25 cellular contexts compared by ENCODE assay signal in genomic region chrX:132107291-132107690, GRCh38. TPM values are rescaled to one million over a fixed set of nuclear protein-coding genes. Genes with fewer than 3 reads are reported as not detected.
DNase-seq lines count a peak whose midpoint lies in the region; TF ChIP-seq lines count a peak whose summit lies in the region.
"Had no signal": no experiment of that assay in that cellular context is flagged by ENCODE, and none has a peak within 500 bp of the region (broad histone marks: within the 10 kb centered on the region; RNA-seq: fewer than 3 reads in every experiment).

No MANE protein-coding gene starts in this region.

- DNase-seq in ascending aorta (ENCODE audit: low spot score in 2 of 2) (no peak), osteocyte (ENCODE audit: extremely low spot score, unreplicated experiment) (no peak), uterus (no peak), NK-92 (lab: John Stamatoyannopoulos, UW; ENCODE audit: unreplicated experiment) (no peak), dermis blood vessel endothelial cell (no peak)
- DNase-seq: AML-193; CD4-positive, alpha-beta T cell; CD8-positive, alpha-beta T cell; COR-L47; DMS 273 treated with DMSO at 0.1 percent for 48 hours; DMS153; DMS53; DMS79; DND-41; EL; GDM1 had no signal

- intact Hi-C loops in ascending aorta (cut with DNase I) (no loop called here), uterus (cut with DNase I; ENCODE audit: low total_unique reads) (no loop called here)

- H3K36me3 ChIP-seq in ascending aorta: no peaks in the 10 kb centered on the region
- H3K36me3 ChIP-seq in uterus: no peaks in the 10 kb centered on the region
- H3K36me3 ChIP-seq: BLaER1 treated with 17β-estradiol and CSF1 and Interleukin-3, amounts not matched to agents 10 nM and 100 nM had no signal

- H3K9me3 Mint-ChIP-seq in osteocyte (ENCODE audit: unreplicated experiment): no peaks in the 10 kb centered on the region
- H3K9me3 Mint-ChIP-seq: CD4-positive, alpha-beta T cell; CD8-positive, alpha-beta T cell had no signal

- no peaks in the 10 kb centered on the region for H3K27me3 Mint-ChIP-seq in osteocyte (ENCODE audit: unreplicated experiment)
- H3K27me3 Mint-ChIP-seq: B cell; CD4-positive, alpha-beta T cell had no signal

- TF ChIP-seq CTCF in ascending aorta (IDR thresholded peaks at IDR 0.05) (no peak), osteocyte (IDR thresholded peaks at IDR 0.05) (no peak), uterus (IDR thresholded peaks at IDR 0.05) (no peak)

- H3K4me3 Mint-ChIP-seq in osteocyte (ENCODE audit: unreplicated experiment): no peak overlapping the region
- H3K4me3 Mint-ChIP-seq: B cell; CD4-positive, alpha-beta T cell; CD8-positive, alpha-beta T cell had no signal

- no peak for TF ChIP-seq POLR2A in uterus (IDR thresholded peaks at IDR 0.05)

- H3K4me1 ChIP-seq in ascending aorta (peaks cover 0 to 3% of the 10 kb centered on the region in 2 donors), uterus (no peaks in the 10 kb centered on the region)
- H3K4me1 ChIP-seq: A549 had no signal

- H3K27me3 ChIP-seq in ascending aorta (no peaks in the 10 kb centered on the region), uterus (no peaks in the 10 kb centered on the region)

- H3K4me3 ChIP-seq in ascending aorta (no peak overlapping the region), uterus (no peak overlapping the region)
- H3K4me3 ChIP-seq: A549; BLaER1 treated with 17β-estradiol and CSF1 and Interleukin-3, amounts not matched to agents 10 nM and 100 nM; GM12878 had no signal

- H3K4me1 Mint-ChIP-seq in osteocyte (ENCODE audit: unreplicated experiment): peaks cover 12% of the 10 kb centered on the region
- H3K4me1 Mint-ChIP-seq: B cell had no signal

- no peaks in the 10 kb centered on the region for H3K9me3 ChIP-seq in ascending aorta
- H3K9me3 ChIP-seq in uterus: no peaks in the 10 kb centered on the region
- H3K9me3 ChIP-seq: A549 had no signal

- H3K27ac ChIP-seq in ascending aorta: peak overlapping the region; percentile 5 to 13
- peak overlapping the region; percentile 43 to 44 for H3K27ac ChIP-seq in uterus
- H3K27ac ChIP-seq: 22Rv1; A549; BLaER1 treated with 17β-estradiol and CSF1 and Interleukin-3, amounts not matched to agents 10 nM and 100 nM; C4-2B had no signal

- H3K27ac Mint-ChIP-seq in osteocyte (ENCODE audit: unreplicated experiment): peak overlapping the region; percentile 48
- H3K27ac Mint-ChIP-seq: B cell; CD4-positive, alpha-beta T cell; CD8-positive, alpha-beta T cell had no signal

- H3K36me3 Mint-ChIP-seq in osteocyte (ENCODE audit: unreplicated experiment): no peaks in the 10 kb centered on the region
- H3K36me3 Mint-ChIP-seq: CD8-positive, alpha-beta T cell had no signal

RNA-seq across cellular contexts. Expression of gene FRMD7, which starts 20.5 kb away (rescaled TPM):
- total RNA-seq in ascending aorta (not detected), osteocyte (0.30 and 0.44 TPM in 2 replicates), uterus (1 to 10 TPM; 1.6 to 5.9 (median 3.9) TPM), dermis blood vessel endothelial cell (not detected in 2 replicates)
- total RNA-seq: A172; B cell; CD4-positive, alpha-beta T cell; CD8-positive, alpha-beta T cell; Daoy; G401; GM12878 had no signal
